Comparison of ENCODE assay signal across 8 cellular contexts in genomic region chr22:31748490-31748889, GRCh38. TPM values are rescaled to one million over a fixed set of nuclear protein-coding genes. Genes with fewer than 3 reads are reported as not detected.
A peak's percentile ranks its signal among the peaks of the same experiment; 100 is the strongest.
DNase-seq lines count a peak whose midpoint lies in the region; ATAC-seq lines count a peak whose summit lies in the region.

No MANE protein-coding gene starts in this region.

- DNase-seq in EL (peak; percentile 25), MV-4-11 (lab: John Stamatoyannopoulos, UW) (peak; percentile 7), anterior cingulate cortex (lab: John Stamatoyannopoulos, UW) (no peak), occipital lobe (lab: John Stamatoyannopoulos, UW) (no peak)

- H3K27me3 ChIP-seq in duodenal mucosa (ENCODE audit: control insufficient read depth in 1 of 2, insufficient read depth in 2 of 2, low read length in 2 of 2) (no peaks in the 10 kb centered on the region), neuron (ENCODE audit: insufficient read depth, low read length) (no peaks in the 10 kb centered on the region)

- H2AFZ ChIP-seq in neuron (ENCODE audit: low read depth, low read length): no peak overlapping the region

- H3K4me1 ChIP-seq in duodenal mucosa (ENCODE audit: control insufficient read depth in 1 of 2, insufficient read depth in 2 of 2, low read length in 2 of 2): peaks cover 20 to 29% of the 10 kb centered on the region in 2 donors
- H3K4me1 ChIP-seq in neuron (ENCODE audit: insufficient read depth, low read length): peaks cover 26% of the 10 kb centered on the region

- no peak overlapping the region for H3K27ac ChIP-seq in duodenal mucosa (ENCODE audit: low read depth, low read length)

- H3K4me3 ChIP-seq in duodenal mucosa (ENCODE audit: low read depth in 1 of 2, low read length in 2 of 2): peak overlapping the region; percentile 83 to 92
- peak overlapping the region; percentile 72 for H3K4me3 ChIP-seq in neuron (ENCODE audit: low read length)

- H3K9ac ChIP-seq in duodenal mucosa (ENCODE audit: low read depth in 1 of 2, low read length in 2 of 2): peak overlapping the region; percentile 25 to 85

- ATAC-seq in HG02623 (IDR thresholded peaks at IDR 0.05; ENCODE audit: unreplicated experiment) (no peak), HG03521 (IDR thresholded peaks at IDR 0.05; ENCODE audit: unreplicated experiment) (no peak)

- H3K36me3 ChIP-seq in duodenal mucosa (ENCODE audit: control insufficient read depth in 1 of 2, insufficient read depth in 2 of 2, low read length in 2 of 2) (peaks cover 0 to 4% of the 10 kb centered on the region in 2 donors), neuron (ENCODE audit: insufficient read depth, low read length) (peaks cover 9% of the 10 kb centered on the region)

- H3K9me3 ChIP-seq in duodenal mucosa (ENCODE audit: control insufficient read depth in 1 of 2, low read length in 2 of 2): no peaks in the 10 kb centered on the region
- H3K9me3 ChIP-seq in neuron (ENCODE audit: low read length): no peaks in the 10 kb centered on the region

RNA-seq across cellular contexts. Expression of gene PRR14L, which starts 1.4 kb away (rescaled TPM):
- total RNA-seq in occipital lobe: 29.8 TPM

RNA-seq across cellular contexts. Expression of gene DEPDC5, which starts 5.3 kb away (rescaled TPM):
- 24.6 TPM for total RNA-seq in occipital lobe

Comparison
In these comparisons a context has a peak if more than half of its experiments do, and no peak if none do; other contexts are left out.
1. DNase-seq: peak in EL (single experiment) and MV-4-11 (single experiment); none in anterior cingulate cortex (0 of 58) and occipital lobe (single experiment).